ENCODE assay signal across 19 cellular contexts in the genomic region with DNA sequence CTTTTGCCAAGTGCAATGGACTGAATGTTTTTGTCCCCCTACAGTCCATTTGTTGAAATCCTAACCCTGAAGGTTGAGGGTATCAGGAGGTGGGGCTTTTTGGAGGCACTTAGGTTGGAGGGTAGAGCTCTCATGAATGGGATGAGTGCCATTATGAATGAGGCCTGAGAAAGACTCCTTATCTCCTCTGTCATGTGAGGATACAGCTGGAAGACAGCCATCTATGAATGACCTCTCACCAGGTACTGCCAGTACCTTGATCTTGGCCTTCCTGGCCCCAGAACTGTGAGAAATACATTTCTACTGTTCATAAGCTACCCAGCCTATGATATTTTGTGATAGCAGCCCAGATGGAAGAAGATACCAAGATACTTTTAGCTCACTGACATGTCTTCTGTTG.
DNase-seq lines count a peak whose midpoint lies in the region; ATAC-seq and TF ChIP-seq lines count a peak whose summit lies in the region.
"Had no signal": no experiment of that assay in that cellular context is flagged by ENCODE, and none has a peak within 500 bp of the region (broad histone marks: within the 10 kb centered on the region; RNA-seq: fewer than 3 reads in every experiment).

No MANE protein-coding gene starts in this region.

- no peaks in the 10 kb centered on the region for H3K36me3 ChIP-seq in spleen
- H3K36me3 ChIP-seq: BLaER1 treated with 17β-estradiol and CSF1 and Interleukin-3, amounts not matched to agents 10 nM and 100 nM had no signal

- DNase-seq in activated CD4-positive, alpha-beta T cell treated with anti-CD3 and anti-CD28 coated beads, Interleukin-2, amount 10 ng/mL, durations not matched to agents 24 days and 14 days, result no peak
- DNase-seq in activated CD4-positive, alpha-beta T cell treated with anti-CD3 and anti-CD28 coated beads, Interleukin-2, amount 10 ng/mL, durations not matched to agents 7 days and 5 days, result no peak
- DNase-seq in LNCaP clone FGC (ENCODE audit: low read depth), result peak; percentile 19
- DNase-seq in WTC11 (ENCODE audit: low spot score), result no peak
- DNase-seq in mucosa of gallbladder (ENCODE audit: low spot score), result peak; percentile 46
- DNase-seq in spleen, result no peak
- DNase-seq: 8988T; CD4-positive, CD25-positive, alpha-beta regulatory T cell; CD8-positive, alpha-beta memory T cell; COR-L47; DMS 273 treated with DMSO at 0.1 percent for 48 hours; DMS53; DND-41; EL; H9 had no signal

- H3K4me3 ChIP-seq in LNCaP clone FGC (ENCODE audit: low read depth, low read length), result no peak overlapping the region
- no peak overlapping the region for H3K4me3 ChIP-seq in spleen
- H3K4me3 ChIP-seq: BLaER1 treated with 17β-estradiol and CSF1 and Interleukin-3, amounts not matched to agents 10 nM and 100 nM; GM12878 had no signal

- H3K27me3 Mint-ChIP-seq in activated CD4-positive, alpha-beta T cell treated with anti-CD3 and anti-CD28 coated beads, Interleukin-2, amount 10 ng/mL, durations not matched to agents 24 days and 14 days, result no peaks in the 10 kb centered on the region
- H3K27me3 Mint-ChIP-seq in activated CD4-positive, alpha-beta T cell treated with anti-CD3 and anti-CD28 coated beads, Interleukin-2, amount 10 ng/mL, durations not matched to agents 7 days and 5 days, result no peaks in the 10 kb centered on the region
- no peaks in the 10 kb centered on the region for H3K27me3 Mint-ChIP-seq in WTC11 (ENCODE audit: low read depth)
- H3K27me3 Mint-ChIP-seq: B cell had no signal

- H3K36me3 Mint-ChIP-seq in activated CD4-positive, alpha-beta T cell treated with anti-CD3 and anti-CD28 coated beads, Interleukin-2, amount 10 ng/mL, durations not matched to agents 24 days and 14 days (ENCODE audit: low read depth), result no peaks in the 10 kb centered on the region
- no peaks in the 10 kb centered on the region for H3K36me3 Mint-ChIP-seq in activated CD4-positive, alpha-beta T cell treated with anti-CD3 and anti-CD28 coated beads, Interleukin-2, amount 10 ng/mL, durations not matched to agents 7 days and 5 days (ENCODE audit: low read depth)
- no peaks in the 10 kb centered on the region for H3K36me3 Mint-ChIP-seq in WTC11
- H3K36me3 Mint-ChIP-seq: CD4-positive, CD25-positive, alpha-beta regulatory T cell; CD8-positive, alpha-beta memory T cell had no signal

- no peaks in the 10 kb centered on the region for H3K9me3 Mint-ChIP-seq in activated CD4-positive, alpha-beta T cell treated with anti-CD3 and anti-CD28 coated beads, Interleukin-2, amount 10 ng/mL, durations not matched to agents 24 days and 14 days
- H3K9me3 Mint-ChIP-seq in activated CD4-positive, alpha-beta T cell treated with anti-CD3 and anti-CD28 coated beads, Interleukin-2, amount 10 ng/mL, durations not matched to agents 7 days and 5 days, result no peaks in the 10 kb centered on the region
- no peaks in the 10 kb centered on the region for H3K9me3 Mint-ChIP-seq in WTC11
- H3K9me3 Mint-ChIP-seq: CD4-positive, CD25-positive, alpha-beta regulatory T cell; CD8-positive, alpha-beta memory T cell; H9 had no signal

- POLR2A ChIA-PET in activated CD4-positive, alpha-beta T cell treated with anti-CD3 and anti-CD28 coated beads, Interleukin-2, amount 10 ng/mL, durations not matched to agents 7 days and 5 days (lab: Charles Lee), result no interaction called here
- POLR2A ChIA-PET in WTC11 (lab: Charles Lee), result no interaction called here

- H3K9me3 ChIP-seq in spleen, result no peaks in the 10 kb centered on the region
- H3K9me3 ChIP-seq: BLaER1 treated with 17β-estradiol and CSF1 and Interleukin-3, amounts not matched to agents 10 nM and 100 nM had no signal

- no peak overlapping the region for H3K4me3 Mint-ChIP-seq in activated CD4-positive, alpha-beta T cell treated with anti-CD3 and anti-CD28 coated beads, Interleukin-2, amount 10 ng/mL, durations not matched to agents 24 days and 14 days
- no peak overlapping the region for H3K4me3 Mint-ChIP-seq in activated CD4-positive, alpha-beta T cell treated with anti-CD3 and anti-CD28 coated beads, Interleukin-2, amount 10 ng/mL, durations not matched to agents 7 days and 5 days
- no peak overlapping the region for H3K4me3 Mint-ChIP-seq in WTC11
- H3K4me3 Mint-ChIP-seq: B cell; CD4-positive, CD25-positive, alpha-beta regulatory T cell; H9 had no signal

- no peak for ATAC-seq in WTC11
- ATAC-seq in HG03025 (IDR thresholded peaks at IDR 0.05; ENCODE audit: low FRiP score, unreplicated experiment), result no peak
- ATAC-seq: GM12878 had no signal

- no peak overlapping the region for H3K27ac ChIP-seq in spleen
- H3K27ac ChIP-seq: BLaER1 treated with 17β-estradiol and CSF1 and Interleukin-3, amounts not matched to agents 10 nM and 100 nM had no signal

- no peaks in the 10 kb centered on the region for H3K4me1 Mint-ChIP-seq in activated CD4-positive, alpha-beta T cell treated with anti-CD3 and anti-CD28 coated beads, Interleukin-2, amount 10 ng/mL, durations not matched to agents 24 days and 14 days
- H3K4me1 Mint-ChIP-seq in activated CD4-positive, alpha-beta T cell treated with anti-CD3 and anti-CD28 coated beads, Interleukin-2, amount 10 ng/mL, durations not matched to agents 7 days and 5 days, result no peaks in the 10 kb centered on the region
- H3K4me1 Mint-ChIP-seq in WTC11, result peaks cover 20% of the 10 kb centered on the region
- H3K4me1 Mint-ChIP-seq: B cell; CD4-positive, CD25-positive, alpha-beta regulatory T cell; CD8-positive, alpha-beta memory T cell had no signal

- intact Hi-C loops in activated CD4-positive, alpha-beta T cell treated with anti-CD3 and anti-CD28 coated beads, Interleukin-2, amount 10 ng/mL, durations not matched to agents 24 days and 14 days (cut with micrococcal nuclease), result no loop called here
- intact Hi-C loops in spleen (cut with DNase I; ENCODE audit: low total_unique reads), result no loop called here

- H3K27ac Mint-ChIP-seq in activated CD4-positive, alpha-beta T cell treated with anti-CD3 and anti-CD28 coated beads, Interleukin-2, amount 10 ng/mL, durations not matched to agents 24 days and 14 days, result peak overlapping the region; percentile 22
- no peak overlapping the region for H3K27ac Mint-ChIP-seq in activated CD4-positive, alpha-beta T cell treated with anti-CD3 and anti-CD28 coated beads, Interleukin-2, amount 10 ng/mL, durations not matched to agents 7 days and 5 days
- peak overlapping the region; percentile 67; the same call in 1 of the 2 replicates for H3K27ac Mint-ChIP-seq in WTC11
- H3K27ac Mint-ChIP-seq: B cell; CD4-positive, CD25-positive, alpha-beta regulatory T cell; CD8-positive, alpha-beta memory T cell had no signal

- no peaks in the 10 kb centered on the region for H3K27me3 ChIP-seq in spleen (replicated peaks in 1 of 7)
- H3K27me3 ChIP-seq: BLaER1 treated with 17β-estradiol and CSF1 and Interleukin-3, amounts not matched to agents 10 nM and 100 nM had no signal

- TF ChIP-seq POLR2A in spleen (IDR thresholded peaks at IDR 0.05), result no peak

- CTCF ChIA-PET in activated CD4-positive, alpha-beta T cell treated with anti-CD3 and anti-CD28 coated beads, Interleukin-2, amount 10 ng/mL, durations not matched to agents 7 days and 5 days (lab: Charles Lee), result no interaction called here
- CTCF ChIA-PET in WTC11 (lab: Charles Lee), result interaction anchor here (1.1 kb wide), 2 partner anchors 40 to 71 kb away, joined by 4 to 5 read pairs; no protein-coding TSS in a partner anchor

- TF ChIP-seq CTCF in LNCaP clone FGC (IDR thresholded peaks at IDR 0.05; ENCODE audit: control insufficient read depth, extremely low read depth, insufficient read depth), result no peak
- no peak for TF ChIP-seq CTCF in WTC11 (IDR thresholded peaks at IDR 0.05)
- TF ChIP-seq CTCF in spleen (IDR thresholded peaks at IDR 0.05 in 8 of 11, conservative IDR thresholded peaks at IDR 0.05 in 3 of 11), result no peak

- H3K4me1 ChIP-seq in spleen, result no peaks in the 10 kb centered on the region
- H3K4me1 ChIP-seq: BLaER1 treated with 17β-estradiol and CSF1 and Interleukin-3, amounts not matched to agents 10 nM and 100 nM had no signal

TF ChIP-seq in WTC11, 78 proteins besides CTCF, POLR2A, EP300 and RAD21 (continues in another document):
- TF ChIP-seq GRHL2 (CRISPR knock-in tag; IDR thresholded peaks at IDR 0.05; ENCODE audit: insufficient replicate concordance, severe bottlenecking) (no peak), MAX (CRISPR knock-in tag; IDR thresholded peaks at IDR 0.05) (no peak), KAT7 (CRISPR knock-in tag; IDR thresholded peaks at IDR 0.05; ENCODE audit: borderline replicate concordance) (no peak), TEAD4 (CRISPR knock-in tag; IDR thresholded peaks at IDR 0.05) (no peak), IRF1 (CRISPR knock-in tag; IDR thresholded peaks at IDR 0.05) (no peak), EMX1 (CRISPR knock-in tag; IDR thresholded peaks at IDR 0.05) (no peak), JUN (CRISPR knock-in tag; IDR thresholded peaks at IDR 0.05) (no peak), SP1 (CRISPR knock-in tag; conservative IDR thresholded peaks at IDR 0.05) (no peak), ELF4 (CRISPR knock-in tag; IDR thresholded peaks at IDR 0.05; ENCODE audit: low read depth) (no peak), FOXP4 (CRISPR knock-in tag; IDR thresholded peaks at IDR 0.05) (no peak), ZNF219 (CRISPR knock-in tag; IDR thresholded peaks at IDR 0.05; ENCODE audit: borderline replicate concordance) (no peak)

Comparison
In these comparisons a context has a peak if more than half of its experiments do, and no peak if none do; other contexts are left out.
1. DNase-seq: peak in LNCaP clone FGC (single experiment) and mucosa of gallbladder (single experiment); none in activated CD4-positive, alpha-beta T cell treated with anti-CD3 and anti-CD28 coated beads, Interleukin-2, amount 10 ng/mL, durations not matched to agents 24 days and 14 days (single experiment), activated CD4-positive, alpha-beta T cell treated with anti-CD3 and anti-CD28 coated beads, Interleukin-2, amount 10 ng/mL, durations not matched to agents 7 days and 5 days (single experiment), WTC11 (single experiment) and spleen (single experiment).